In genomic region chr7:151017953-151018420, GRCh38 we compare ENCODE assay signal across 1 cellular context.
TF ChIP-seq lines count a peak whose summit lies in the region.

No MANE protein-coding gene starts in this region.

TF ChIP-seq in K562, 482 proteins besides CTCF, POLR2A, EP300 and RAD21 (continued from another document and continues in another):
- TF ChIP-seq PHF8 (IDR thresholded peaks at IDR 0.05; ENCODE audit: borderline replicate concordance, low read length) (peak; percentile 54; the same call in 1 of the 2 replicates), MXI1 (IDR thresholded peaks at IDR 0.05; ENCODE audit: low read depth, low read length) (no peak), ARHGAP35 (IDR thresholded peaks at IDR 0.05; ENCODE audit: partially characterized antibody) (no peak), CREB5 (CRISPR knock-in tag; IDR thresholded peaks at IDR 0.05) (no peak; the same call in 1 of the 2 replicates), SPI1 (IDR thresholded peaks at IDR 0.05; ENCODE audit: borderline replicate concordance, low read depth, low read length) (peak; percentile 67; the same call in 1 of the 2 replicates), ZKSCAN3 (CRISPR knock-in tag; IDR thresholded peaks at IDR 0.05) (no peak), RB1 (IDR thresholded peaks at IDR 0.05; ENCODE audit: low read depth) (peak; percentile 88), JUNB (CRISPR knock-in tag; conservative IDR thresholded peaks at IDR 0.05) (no peak), KLF16 (IDR thresholded peaks at IDR 0.05) (peak; percentile 74; the same call in 1 of the 2 replicates), ZNF407 (IDR thresholded peaks at IDR 0.05; ENCODE audit: low read depth) (0 out of 2 replicates have a peak, but pooled peaks have one; percentile 11), BRD9 (IDR thresholded peaks at IDR 0.05; ENCODE audit: low read depth, partially characterized antibody) (peak; percentile 98), ZNF75A (CRISPR knock-in tag; IDR thresholded peaks at IDR 0.05) (no peak), ZBTB43 (CRISPR knock-in tag; IDR thresholded peaks at IDR 0.05) (no peak), ZNF511 (CRISPR knock-in tag; IDR thresholded peaks at IDR 0.05) (peak; percentile 71; the same call in 1 of the 2 replicates), GATAD2A (IDR thresholded peaks at IDR 0.05) (peak; percentile 98), MAZ (CRISPR knock-in tag; conservative IDR thresholded peaks at IDR 0.05 in 1 of 2, IDR thresholded peaks at IDR 0.05 in 1 of 2) (peak; percentile 78 to 97; a peak in 3 of 4 replicates), SMAD3 (CRISPR knock-in tag; conservative IDR thresholded peaks at IDR 0.05) (no peak; the same call in 1 of the 2 replicates), RFX1 (IDR thresholded peaks at IDR 0.05) (peak; percentile 74; the same call in 1 of the 2 replicates), L3MBTL2 (IDR thresholded peaks at IDR 0.05) (peak; percentile 86), MLLT1 (IDR thresholded peaks at IDR 0.05) (peak; percentile 21 to 75; a peak in 2 of 4 replicates), CSDE1 (IDR thresholded peaks at IDR 0.05) (no peak; a peak in 1 of 4 replicates), KAT8 (IDR thresholded peaks at IDR 0.05; ENCODE audit: low read depth) (no peak), HBP1 (CRISPR knock-in tag; IDR thresholded peaks at IDR 0.05) (0 out of 2 replicates have a peak, but pooled peaks have one; percentile 60), POLR2AphosphoS2 (IDR thresholded peaks at IDR 0.05; ENCODE audit: low read length) (no peak), HDAC6 (IDR thresholded peaks at IDR 0.05; ENCODE audit: low read depth, low read length) (no peak), SETDB1 (IDR thresholded peaks at IDR 0.05; ENCODE audit: low read length) (no peak), IFI16 (CRISPR knock-in tag; IDR thresholded peaks at IDR 0.05) (no peak), PCBP1 (IDR thresholded peaks at IDR 0.05; ENCODE audit: low read depth, low read length, poor library complexity, severe bottlenecking) (peak; percentile 38), ZNF57 (CRISPR knock-in tag; IDR thresholded peaks at IDR 0.05) (no peak), NR2C2 (CRISPR knock-in tag; IDR thresholded peaks at IDR 0.05) (no peak), NR2C2 (tag; IDR thresholded peaks at IDR 0.05) (no peak), SNAPC5 (CRISPR knock-in tag; IDR thresholded peaks at IDR 0.05) (no peak), GATAD2B (IDR thresholded peaks at IDR 0.05; ENCODE audit: borderline replicate concordance) (peak; percentile 94), TEAD2 (tag; IDR thresholded peaks at IDR 0.05) (no peak), LEF1 (IDR thresholded peaks at IDR 0.05) (peak; percentile 47), ZNF253 (CRISPR knock-in tag; conservative IDR thresholded peaks at IDR 0.05) (no peak), ZNF518B (CRISPR knock-in tag; IDR thresholded peaks at IDR 0.05) (no peak), AFF4 (CRISPR knock-in tag; IDR thresholded peaks at IDR 0.05) (0 out of 2 replicates have a peak, but pooled peaks have one; percentile 6), TCF15 (CRISPR knock-in tag; IDR thresholded peaks at IDR 0.05) (no peak; the same call in 1 of the 2 replicates)
